Comparison of ENCODE assay signal across 9 cellular contexts in the genomic region with DNA sequence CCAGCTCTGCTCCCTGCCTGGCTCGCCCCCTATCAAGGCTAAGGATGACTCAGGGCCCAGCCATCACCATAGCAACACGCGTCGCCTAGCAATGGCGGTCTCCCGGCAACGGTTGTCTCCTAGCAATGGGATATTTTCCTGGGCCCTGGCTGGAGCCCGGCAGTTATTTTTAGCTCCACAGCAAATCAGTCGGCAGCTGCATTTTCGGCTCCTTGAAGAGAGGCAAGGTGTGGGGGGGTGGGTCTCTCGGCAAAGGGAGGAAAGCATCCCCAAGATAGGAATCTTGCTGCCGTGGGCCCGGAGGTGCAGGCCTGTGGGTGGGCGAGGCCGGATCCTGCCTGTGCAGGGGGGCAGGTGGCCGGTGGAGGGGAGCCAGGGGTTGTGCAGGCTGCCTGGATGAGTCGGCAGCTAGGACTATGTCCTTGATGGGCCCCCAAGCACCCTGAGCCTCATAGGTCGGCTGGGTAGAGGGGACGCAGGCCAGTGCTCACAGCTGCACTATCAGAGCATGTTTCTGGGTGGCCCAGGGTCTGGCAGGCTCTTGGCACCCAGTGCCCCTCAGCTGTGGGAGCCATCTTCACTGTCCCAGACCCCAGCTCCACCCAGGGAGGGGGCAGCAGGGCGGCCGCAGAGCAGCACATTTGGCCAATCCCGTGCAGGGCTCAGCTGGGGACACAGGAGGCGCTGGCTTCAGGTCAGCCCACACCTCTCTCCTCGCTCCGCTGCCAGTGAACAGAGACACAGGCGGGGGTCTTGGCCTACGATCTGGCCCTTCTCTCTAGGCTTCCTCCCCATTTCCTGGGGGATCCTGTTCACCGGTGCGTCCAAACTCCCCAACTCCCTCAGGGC. TPM values are rescaled to one million over a fixed set of nuclear protein-coding genes. Genes with fewer than 3 reads are reported as not detected.
A peak's percentile ranks its signal among the peaks of the same experiment; 100 is the strongest.
DNase-seq lines count a peak whose midpoint lies in the region; ATAC-seq and TF ChIP-seq lines count a peak whose summit lies in the region.
"Had no signal": no experiment of that assay in that cellular context is flagged by ENCODE, and none has a peak within 500 bp of the region (broad histone marks: within the 10 kb centered on the region; RNA-seq: fewer than 3 reads in every experiment).

No MANE protein-coding gene starts in this region.

- H3K9me3 Mint-ChIP-seq in type B pancreatic cell: no peaks in the 10 kb centered on the region

- no peaks in the 10 kb centered on the region for H3K36me3 Mint-ChIP-seq in type B pancreatic cell

- H3K4me3 Mint-ChIP-seq in type B pancreatic cell: peak overlapping the region; percentile 52

- DNase-seq in heart left ventricle (peak in 4 of 5 donors; percentile 68 to 79 (median 72)), right atrium auricular region (ENCODE audit: low spot score) (no peak), NCI-H748 (lab: John Stamatoyannopoulos, UW; ENCODE audit: unreplicated experiment) (peak; percentile 92), fibroblast of lung (ENCODE audit: low read depth in 2 of 2) (peak; percentile 85 to 87), type B pancreatic cell (ENCODE audit: extremely low spot score, unreplicated experiment) (no peak), epidermal melanocyte (ENCODE audit: insufficient read length, low spot score) (no peak)
- DNase-seq: DND-41 had no signal

- ATAC-seq in heart left ventricle: peak in 3 of 4 donors; percentile 40 to 65 (median 47)
- no peak for ATAC-seq in HG02973 (IDR thresholded peaks at IDR 0.05; ENCODE audit: unreplicated experiment)
- no peak for ATAC-seq in GM19463 (IDR thresholded peaks at IDR 0.05; ENCODE audit: unreplicated experiment)

- H3K4me1 ChIP-seq in heart left ventricle (peaks cover 0 to 46% (median 12%) of the 10 kb centered on the region in 12 donors), right atrium auricular region (peaks cover 0 to 45% of the 10 kb centered on the region in 2 donors), fibroblast of lung (ENCODE audit: control insufficient read depth, extremely low read depth, insufficient read depth, low read length) (peaks cover 11% of the 10 kb centered on the region)

- TF ChIP-seq CTCF in heart left ventricle (IDR thresholded peaks at IDR 0.05): no peak
- no peak for TF ChIP-seq CTCF in right atrium auricular region (IDR thresholded peaks at IDR 0.05)
- TF ChIP-seq CTCF in fibroblast of lung (conservative IDR thresholded peaks at IDR 0.05 in 1 of 2, IDR thresholded peaks at IDR 0.05 in 1 of 2; ENCODE audit: low read depth in 1 of 2, low read length in 2 of 2): no peak
- TF ChIP-seq CTCF in type B pancreatic cell (conservative IDR thresholded peaks at IDR 0.05): no peak

- H3K36me3 ChIP-seq in heart left ventricle: no peaks in the 10 kb centered on the region
- no peaks in the 10 kb centered on the region for H3K36me3 ChIP-seq in right atrium auricular region
- H3K36me3 ChIP-seq in fibroblast of lung (ENCODE audit: control insufficient read depth, insufficient read depth, low read length): no peaks in the 10 kb centered on the region

- H3K27me3 ChIP-seq in heart left ventricle (peaks cover 21 to 58% (median 50%) of the 10 kb centered on the region in 9 donors), right atrium auricular region (peaks cover 12 to 38% of the 10 kb centered on the region in 2 donors), fibroblast of lung (ENCODE audit: control insufficient read depth, insufficient read depth, low read length) (peaks cover 19% of the 10 kb centered on the region)

- no peak for TF ChIP-seq POLR2A in heart left ventricle (IDR thresholded peaks at IDR 0.05)

- peak overlapping the region; percentile 62 for H3K4me2 ChIP-seq in fibroblast of lung (ENCODE audit: extremely low read depth, insufficient read depth, low read length)

- H3K27ac ChIP-seq in heart left ventricle (no peak overlapping the region), right atrium auricular region (no peak overlapping the region), fibroblast of lung (ENCODE audit: insufficient read depth, low read length) (peak overlapping the region; percentile 39)

- no peak overlapping the region for H3K4me3 ChIP-seq in heart left ventricle
- H3K4me3 ChIP-seq in right atrium auricular region: no peak overlapping the region
- H3K4me3 ChIP-seq in fibroblast of lung (replicated peaks in 1 of 4; ENCODE audit: control extremely low read depth in 1 of 4, insufficient read depth in 1 of 4, low read depth in 3 of 4, low read length in 4 of 4): no peak overlapping the region

- peaks cover 4% of the 10 kb centered on the region for H3K4me1 Mint-ChIP-seq in type B pancreatic cell (ENCODE audit: unreplicated experiment)

- peak overlapping the region; percentile 9 for H3K9ac ChIP-seq in fibroblast of lung (ENCODE audit: insufficient read depth, low read length)

- H2AFZ ChIP-seq in fibroblast of lung (ENCODE audit: low read length): no peak overlapping the region

- H3K27me3 Mint-ChIP-seq in type B pancreatic cell: peaks cover 50% of the 10 kb centered on the region

- no peaks in the 10 kb centered on the region for H4K20me1 ChIP-seq in fibroblast of lung (ENCODE audit: control insufficient read depth, extremely low read depth, insufficient read depth, low read length)

- peak overlapping the region; percentile 67 for H3K27ac Mint-ChIP-seq in type B pancreatic cell

- H3K79me2 ChIP-seq in fibroblast of lung (ENCODE audit: control insufficient read depth, insufficient read depth, low read length): no peaks in the 10 kb centered on the region

- 9 to 21% (median 19%) methylated on average over 18 to 29 of the region's 29 CpGs for WGBS in heart left ventricle, 4 donors

- intact Hi-C loops in heart left ventricle (cut with DNase I): loop anchor here in 9 of 10 donors (2.0 to 5.0 kb wide), 7 partner anchors 31 to 347 kb away; partner anchors contain the start of gene CIAO3 (in 2 of the 9)

- H3K9me3 ChIP-seq in heart left ventricle (no peaks in the 10 kb centered on the region), right atrium auricular region (no peaks in the 10 kb centered on the region), fibroblast of lung (ENCODE audit: control insufficient read depth, insufficient read depth, low read depth, low read length) (no peaks in the 10 kb centered on the region)

RNA-seq across cellular contexts. Expression of gene FBXL16, which starts 4.3 kb away (rescaled TPM):
- under 1 TPM in 3 of 9 donors, not detected in 6; 0.59 to 1.00 (median 0.60) TPM for total RNA-seq in heart left ventricle
- under 1 TPM; 0.03 to 0.11 TPM for polyA plus RNA-seq in heart left ventricle
- total RNA-seq in right atrium auricular region: 1 to 10 TPM; 1.3 to 1.7 TPM
- total RNA-seq in fibroblast of lung: not detected in 2 replicates
- polyA plus RNA-seq in fibroblast of lung: 0.07 and 0.14 TPM in 2 replicates
- 0.31 and 0.44 TPM in 2 replicates for polyA plus RNA-seq in fibroblast of lung (2012)
- polyA minus RNA-seq in fibroblast of lung (ENCODE audit: low replicate concordance): 0.26 TPM in 1 of 2 replicates, not detected in the other
- 3.9 and 4.3 TPM in 2 replicates for total RNA-seq in type B pancreatic cell (ENCODE audit: low replicate concordance)

RNA-seq across cellular contexts. Expression of gene METRN, which starts 5.0 kb away (rescaled TPM):
- total RNA-seq in heart left ventricle: 10 to 100 TPM; 50.5 to 79.4 (median 60.7) TPM
- polyA plus RNA-seq in heart left ventricle: 10 to 100 TPM; 31.2 to 69.0 TPM
- total RNA-seq in right atrium auricular region: 10 to 100 TPM; 58.9 to 61.3 TPM
- total RNA-seq in fibroblast of lung: 35.3 and 37.5 TPM in 2 replicates
- 5.3 and 6.1 TPM in 2 replicates for polyA plus RNA-seq in fibroblast of lung
- polyA plus RNA-seq in fibroblast of lung (2012): 25.3 and 38.4 TPM in 2 replicates
- 7.3 and 8.8 TPM in 2 replicates for polyA minus RNA-seq in fibroblast of lung (ENCODE audit: low replicate concordance)
- 37.0 and 97.1 TPM in 2 replicates for total RNA-seq in type B pancreatic cell (ENCODE audit: low replicate concordance)

RNA-seq across cellular contexts. Expression of gene ANTKMT, which starts 11.1 kb away (rescaled TPM):
- total RNA-seq in heart left ventricle: 10 to 100 TPM; 30.2 to 48.6 (median 36.0) TPM
- polyA plus RNA-seq in heart left ventricle: 10 to 100 TPM; 22.9 to 42.4 TPM
- total RNA-seq in right atrium auricular region: 10 to 100 TPM; 36.5 to 37.5 TPM
- total RNA-seq in fibroblast of lung: 24.9 and 31.5 TPM in 2 replicates
- 4.5 and 6.1 TPM in 2 replicates for polyA plus RNA-seq in fibroblast of lung
- 19.8 and 26.4 TPM in 2 replicates for polyA plus RNA-seq in fibroblast of lung (2012)
- polyA minus RNA-seq in fibroblast of lung (ENCODE audit: low replicate concordance): 1.8 and 2.6 TPM in 2 replicates
- total RNA-seq in type B pancreatic cell (ENCODE audit: low replicate concordance): 33.5 and 34.8 TPM in 2 replicates

RNA-seq across cellular contexts. Expression of gene CCDC78, which starts 16.4 kb away (rescaled TPM):
- total RNA-seq in heart left ventricle: 1 to 10 TPM in 1 of 9 donors, under 1 TPM in 5, not detected in 3; 0.35 to 1.3 (median 0.54) TPM
- polyA plus RNA-seq in heart left ventricle: 1 to 10 TPM in 1 of 2 donors, under 1 TPM in 1; 0.60 to 1.3 TPM
- under 1 TPM; 0.43 to 0.56 TPM for total RNA-seq in right atrium auricular region
- total RNA-seq in fibroblast of lung: 1.0 and 1.8 TPM in 2 replicates
- polyA plus RNA-seq in fibroblast of lung: 0.50 and 0.64 TPM in 2 replicates
- polyA plus RNA-seq in fibroblast of lung (2012): 0.82 and 1.2 TPM in 2 replicates
- 0.52 and 0.55 TPM in 2 replicates for polyA minus RNA-seq in fibroblast of lung (ENCODE audit: low replicate concordance)
- total RNA-seq in type B pancreatic cell (ENCODE audit: low replicate concordance): 1.2 and 3.9 TPM in 2 replicates

RNA-seq across cellular contexts. Expression of gene HAGHL, which starts 17.0 kb away (rescaled TPM):
- total RNA-seq in heart left ventricle (10 to 100 TPM in 7 of 9 donors, 1 to 10 TPM in 2; 5.0 to 16.4 (median 11.9) TPM), right atrium auricular region (1 to 10 TPM; 9.6 to 9.7 TPM), fibroblast of lung (14.1 and 16.3 TPM in 2 replicates), type B pancreatic cell (ENCODE audit: low replicate concordance) (5.6 and 8.5 TPM in 2 replicates)
- polyA plus RNA-seq in heart left ventricle (10 to 100 TPM; 11.3 to 44.2 TPM), fibroblast of lung (3.1 and 3.7 TPM in 2 replicates)
- 7.8 and 9.6 TPM in 2 replicates for polyA plus RNA-seq in fibroblast of lung (2012)
- polyA minus RNA-seq in fibroblast of lung (ENCODE audit: low replicate concordance): 1.3 and 8.7 TPM in 2 replicates

Comparison
In these comparisons a context has a peak if more than half of its experiments do, and no peak if none do; other contexts are left out.
1. DNase-seq: peak in heart left ventricle (4 of 5), NCI-H748 (single experiment) and fibroblast of lung (2 of 2); none in right atrium auricular region (single experiment), type B pancreatic cell (single experiment) and epidermal melanocyte (single experiment).
2. ATAC-seq: peak in heart left ventricle (3 of 4); none in HG02973 (single experiment) and GM19463 (single experiment).